8 cellular contexts compared by ENCODE assay signal in the genomic region with DNA sequence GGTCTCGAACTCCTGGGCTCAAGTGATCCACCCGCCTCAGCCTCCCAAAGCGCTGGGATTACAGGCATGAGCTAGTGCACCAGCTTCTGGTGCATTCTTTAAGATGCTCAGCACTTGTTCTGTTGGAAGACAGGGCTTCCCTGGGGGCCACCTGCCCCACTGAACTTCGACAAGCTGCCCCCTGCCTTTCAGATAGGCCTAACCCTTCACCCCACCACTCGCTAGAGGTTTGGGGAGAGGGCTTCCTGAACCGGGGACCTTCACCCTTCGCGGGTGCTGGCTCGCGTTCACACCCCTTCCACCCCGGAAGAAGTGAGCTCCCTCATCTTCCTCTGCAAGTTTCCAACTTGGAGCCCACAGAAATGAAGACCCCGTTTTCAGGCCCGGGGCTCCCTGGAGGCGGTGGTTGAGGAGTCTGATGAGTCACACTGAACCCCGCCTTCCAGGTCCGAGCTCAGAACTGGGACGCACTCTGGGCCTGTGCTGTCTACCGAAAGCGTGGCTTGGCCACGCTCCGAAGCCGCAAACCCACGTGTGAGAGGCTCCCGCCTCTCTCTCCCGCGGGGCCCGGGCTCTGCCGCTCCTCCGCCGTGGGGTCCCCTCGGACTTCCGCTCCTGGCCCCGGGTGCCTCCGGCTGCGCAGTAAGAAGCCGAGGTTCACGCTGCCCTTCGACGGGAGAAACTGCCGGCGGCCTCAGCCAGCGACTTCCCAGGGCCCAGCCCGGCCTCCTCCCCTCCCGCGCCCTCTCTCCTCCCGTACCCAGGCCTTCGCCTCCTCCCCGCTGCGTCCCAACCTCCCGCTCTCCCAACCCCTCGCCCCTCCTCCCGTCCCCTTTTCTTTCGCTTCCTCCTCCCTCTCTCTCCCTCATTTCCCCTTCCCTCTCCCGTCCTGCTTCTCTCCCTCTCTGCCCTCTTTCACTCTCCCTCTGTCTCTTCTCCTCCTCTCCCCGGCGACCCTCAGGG. TPM values are rescaled to one million over a fixed set of nuclear protein-coding genes. Genes with fewer than 3 reads are reported as not detected.
DNase-seq lines count a peak whose midpoint lies in the region; ATAC-seq, FAIRE-seq and TF ChIP-seq lines count a peak whose summit lies in the region.

No MANE protein-coding gene starts in this region.

- H3K4me1 Mint-ChIP-seq in WTC11: peaks cover 31% of the 10 kb centered on the region

- no peak for FAIRE-seq in GM18507 (lab: Jason Lieb, UNC)
- no peak for FAIRE-seq in kidney (lab: Jason Lieb, UNC)

- H3K27me3 Mint-ChIP-seq in WTC11 (ENCODE audit: low read depth): peaks cover 14% of the 10 kb centered on the region

- H3K36me3 ChIP-seq in kidney (ENCODE audit: control insufficient read depth in 1 of 2, insufficient read depth in 2 of 2, low read length in 2 of 2) (no peaks in the 10 kb centered on the region), Karpas-422 (ENCODE audit: insufficient read depth, low read length) (no peaks in the 10 kb centered on the region)

- no peaks in the 10 kb centered on the region for H3K9me3 ChIP-seq in kidney (ENCODE audit: control insufficient read depth in 1 of 2, low read length in 2 of 2)
- no peaks in the 10 kb centered on the region for H3K9me3 ChIP-seq in Karpas-422 (ENCODE audit: low read length)

- H3K4me1 ChIP-seq in kidney (ENCODE audit: control insufficient read depth in 1 of 2, insufficient read depth in 1 of 2, low read depth in 1 of 2, low read length in 2 of 2): peaks cover 5 to 6% of the 10 kb centered on the region in 2 donors
- no peaks in the 10 kb centered on the region for H3K4me1 ChIP-seq in Karpas-422 (ENCODE audit: low read length)

- no peaks in the 10 kb centered on the region for H3K9me3 Mint-ChIP-seq in WTC11

- H3K4me3 Mint-ChIP-seq in WTC11: peak overlapping the region; percentile 66

- H3K4me2 ChIP-seq in Karpas-422 (ENCODE audit: low read depth, low read length, poor library complexity, severe bottlenecking): no peak overlapping the region

- no peak overlapping the region for H2AFZ ChIP-seq in Karpas-422 (ENCODE audit: low read length)

- H3K79me2 ChIP-seq in Karpas-422 (ENCODE audit: low read length): no peaks in the 10 kb centered on the region

- H3K27ac ChIP-seq in kidney (ENCODE audit: low read depth in 2 of 2, low read length in 2 of 2) (peak overlapping the region; percentile 94 to 95), Karpas-422 (ENCODE audit: low read length) (no peak overlapping the region)

- H3K9ac ChIP-seq in kidney (ENCODE audit: low read length in 2 of 2) (peak overlapping the region; percentile 25 to 52), Karpas-422 (ENCODE audit: low read length) (no peak overlapping the region)

- peak; percentile 85 for ATAC-seq in WTC11
- no peak for ATAC-seq in GM21737 (IDR thresholded peaks at IDR 0.05; ENCODE audit: unreplicated experiment)
- no peak for ATAC-seq in HG02610 (IDR thresholded peaks at IDR 0.05; ENCODE audit: unreplicated experiment)

- H4K20me1 ChIP-seq in Karpas-422 (ENCODE audit: insufficient read depth, low read depth, low read length): no peaks in the 10 kb centered on the region

- H3K4me3 ChIP-seq in kidney (ENCODE audit: low read length in 2 of 2): peak overlapping the region; percentile 60 to 61
- no peak overlapping the region for H3K4me3 ChIP-seq in Karpas-422 (ENCODE audit: low read length)

- DNase-seq in GM18507 (ENCODE audit: extremely low spot score, insufficient read length, low read depth) (peak; percentile 45), WTC11 (ENCODE audit: low spot score) (peak; percentile 80), kidney (peak; percentile 94), Karpas-422 (no peak)
- DNase-seq in central memory CD4-positive, alpha-beta T cell: peak; percentile 17
- peak; percentile 13 for DNase-seq in stimulated activated CD4-positive, alpha-beta T cell treated with anti-CD3 and anti-CD28 coated beads, Interleukin-1b, Interleukin-23, amount 100 ng/mL, for 48 hours

- POLR2A ChIA-PET in WTC11 (lab: Charles Lee): interaction anchor here (0.8 kb wide), 1 partner anchor 12 kb away, joined by 5 read pairs; no protein-coding TSS in a partner anchor

- CTCF ChIA-PET in WTC11 (lab: Charles Lee): interaction anchor here (0.6 to 2.1 kb wide), 9 partner anchors 9 to 332 kb away, joined by 3 to 7 read pairs (median 4); no protein-coding TSS in a partner anchor

- no peaks in the 10 kb centered on the region for H3K9me2 ChIP-seq in Karpas-422 (replicated peaks; ENCODE audit: insufficient read depth, low read length)

- H3K27me3 ChIP-seq in Karpas-422 (ENCODE audit: low read length): no peaks in the 10 kb centered on the region

- TF ChIP-seq CTCF in WTC11 (IDR thresholded peaks at IDR 0.05) (no peak), kidney (IDR thresholded peaks at IDR 0.05; ENCODE audit: borderline replicate concordance, extremely low read depth, insufficient read depth) (no peak)

- intact Hi-C loops in kidney (cut with DNase I): no loop called here

- H3K36me3 Mint-ChIP-seq in WTC11: no peaks in the 10 kb centered on the region

- no peak overlapping the region for H3K27ac Mint-ChIP-seq in WTC11

TF ChIP-seq in WTC11, 78 proteins besides CTCF, POLR2A, EP300 and RAD21 (continues in another document):
- TF ChIP-seq RELA (CRISPR knock-in tag; IDR thresholded peaks at IDR 0.05; ENCODE audit: borderline replicate concordance): 0 out of 2 replicates have a peak, but pooled peaks have one; percentile 20
- TF ChIP-seq, protein P1, sequence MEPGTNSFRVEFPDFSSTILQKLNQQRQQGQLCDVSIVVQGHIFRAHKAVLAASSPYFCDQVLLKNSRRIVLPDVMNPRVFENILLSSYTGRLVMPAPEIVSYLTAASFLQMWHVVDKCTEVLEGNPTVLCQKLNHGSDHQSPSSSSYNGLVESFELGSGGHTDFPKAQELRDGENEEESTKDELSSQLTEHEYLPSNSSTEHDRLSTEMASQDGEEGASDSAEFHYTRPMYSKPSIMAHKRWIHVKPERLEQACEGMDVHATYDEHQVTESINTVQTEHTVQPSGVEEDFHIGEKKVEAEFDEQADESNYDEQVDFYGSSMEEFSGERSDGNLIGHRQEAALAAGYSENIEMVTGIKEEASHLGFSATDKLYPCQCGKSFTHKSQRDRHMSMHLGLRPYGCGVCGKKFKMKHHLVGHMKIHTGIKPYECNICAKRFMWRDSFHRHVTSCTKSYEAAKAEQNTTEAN (CRISPR knock-in tag; IDR thresholded peaks at IDR 0.05): 0 out of 2 replicates have a peak, but pooled peaks have one; percentile 69
- 0 out of 2 replicates have a peak, but pooled peaks have one; percentile 51 for TF ChIP-seq TEAD4 (CRISPR knock-in tag; IDR thresholded peaks at IDR 0.05)
- peak; percentile 70; the same call in 1 of the 2 replicates for TF ChIP-seq ZNF263 (CRISPR knock-in tag; IDR thresholded peaks at IDR 0.05; ENCODE audit: low read depth)
- 0 out of 2 replicates have a peak, but pooled peaks have one; percentile 38 for TF ChIP-seq NFE2L1 (CRISPR knock-in tag; IDR thresholded peaks at IDR 0.05)
- TF ChIP-seq, protein P2, sequence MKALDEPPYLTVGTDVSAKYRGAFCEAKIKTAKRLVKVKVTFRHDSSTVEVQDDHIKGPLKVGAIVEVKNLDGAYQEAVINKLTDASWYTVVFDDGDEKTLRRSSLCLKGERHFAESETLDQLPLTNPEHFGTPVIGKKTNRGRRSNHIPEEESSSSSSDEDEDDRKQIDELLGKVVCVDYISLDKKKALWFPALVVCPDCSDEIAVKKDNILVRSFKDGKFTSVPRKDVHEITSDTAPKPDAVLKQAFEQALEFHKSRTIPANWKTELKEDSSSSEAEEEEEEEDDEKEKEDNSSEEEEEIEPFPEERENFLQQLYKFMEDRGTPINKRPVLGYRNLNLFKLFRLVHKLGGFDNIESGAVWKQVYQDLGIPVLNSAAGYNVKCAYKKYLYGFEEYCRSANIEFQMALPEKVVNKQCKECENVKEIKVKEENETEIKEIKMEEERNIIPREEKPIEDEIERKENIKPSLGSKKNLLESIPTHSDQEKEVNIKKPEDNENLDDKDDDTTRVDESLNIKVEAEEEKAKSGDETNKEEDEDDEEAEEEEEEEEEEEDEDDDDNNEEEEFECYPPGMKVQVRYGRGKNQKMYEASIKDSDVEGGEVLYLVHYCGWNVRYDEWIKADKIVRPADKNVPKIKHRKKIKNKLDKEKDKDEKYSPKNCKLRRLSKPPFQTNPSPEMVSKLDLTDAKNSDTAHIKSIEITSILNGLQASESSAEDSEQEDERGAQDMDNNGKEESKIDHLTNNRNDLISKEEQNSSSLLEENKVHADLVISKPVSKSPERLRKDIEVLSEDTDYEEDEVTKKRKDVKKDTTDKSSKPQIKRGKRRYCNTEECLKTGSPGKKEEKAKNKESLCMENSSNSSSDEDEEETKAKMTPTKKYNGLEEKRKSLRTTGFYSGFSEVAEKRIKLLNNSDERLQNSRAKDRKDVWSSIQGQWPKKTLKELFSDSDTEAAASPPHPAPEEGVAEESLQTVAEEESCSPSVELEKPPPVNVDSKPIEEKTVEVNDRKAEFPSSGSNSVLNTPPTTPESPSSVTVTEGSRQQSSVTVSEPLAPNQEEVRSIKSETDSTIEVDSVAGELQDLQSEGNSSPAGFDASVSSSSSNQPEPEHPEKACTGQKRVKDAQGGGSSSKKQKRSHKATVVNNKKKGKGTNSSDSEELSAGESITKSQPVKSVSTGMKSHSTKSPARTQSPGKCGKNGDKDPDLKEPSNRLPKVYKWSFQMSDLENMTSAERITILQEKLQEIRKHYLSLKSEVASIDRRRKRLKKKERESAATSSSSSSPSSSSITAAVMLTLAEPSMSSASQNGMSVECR (CRISPR knock-in tag; IDR thresholded peaks at IDR 0.05; ENCODE audit: borderline replicate concordance): 0 out of 2 replicates have a peak, but pooled peaks have one; percentile 56
- TF ChIP-seq, protein P3, sequence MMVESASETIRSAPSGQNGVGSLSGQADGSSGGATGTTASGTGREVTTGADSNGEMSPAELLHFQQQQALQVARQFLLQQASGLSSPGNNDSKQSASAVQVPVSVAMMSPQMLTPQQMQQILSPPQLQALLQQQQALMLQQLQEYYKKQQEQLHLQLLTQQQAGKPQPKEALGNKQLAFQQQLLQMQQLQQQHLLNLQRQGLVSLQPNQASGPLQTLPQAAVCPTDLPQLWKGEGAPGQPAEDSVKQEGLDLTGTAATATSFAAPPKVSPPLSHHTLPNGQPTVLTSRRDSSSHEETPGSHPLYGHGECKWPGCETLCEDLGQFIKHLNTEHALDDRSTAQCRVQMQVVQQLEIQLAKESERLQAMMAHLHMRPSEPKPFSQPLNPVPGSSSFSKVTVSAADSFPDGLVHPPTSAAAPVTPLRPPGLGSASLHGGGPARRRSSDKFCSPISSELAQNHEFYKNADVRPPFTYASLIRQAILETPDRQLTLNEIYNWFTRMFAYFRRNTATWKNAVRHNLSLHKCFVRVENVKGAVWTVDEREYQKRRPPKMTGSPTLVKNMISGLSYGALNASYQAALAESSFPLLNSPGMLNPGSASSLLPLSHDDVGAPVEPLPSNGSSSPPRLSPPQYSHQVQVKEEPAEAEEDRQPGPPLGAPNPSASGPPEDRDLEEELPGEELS (CRISPR knock-in tag; IDR thresholded peaks at IDR 0.05): peak; percentile 57; the same call in 1 of the 2 replicates

RNA-seq across cellular contexts. Expression of a gene that starts 47.5 kb away (rescaled TPM):
- 72.8 to 88.5 TPM (median 77.1 TPM) in 3 replicates for total RNA-seq in WTC11 (2021)
- 86.2 TPM for total RNA-seq in kidney
- polyA plus RNA-seq in kidney (ENCODE audit: insufficient read depth, low read depth, low replicate concordance): 14.5 TPM
- total RNA-seq in Karpas-422 (2014; rRNA removed; shearing (Covaris generic); ENCODE audit: low replicate concordance): 109 and 139 TPM in 2 replicates
